ENCODE assay signal across 8 cellular contexts in the genomic region with DNA sequence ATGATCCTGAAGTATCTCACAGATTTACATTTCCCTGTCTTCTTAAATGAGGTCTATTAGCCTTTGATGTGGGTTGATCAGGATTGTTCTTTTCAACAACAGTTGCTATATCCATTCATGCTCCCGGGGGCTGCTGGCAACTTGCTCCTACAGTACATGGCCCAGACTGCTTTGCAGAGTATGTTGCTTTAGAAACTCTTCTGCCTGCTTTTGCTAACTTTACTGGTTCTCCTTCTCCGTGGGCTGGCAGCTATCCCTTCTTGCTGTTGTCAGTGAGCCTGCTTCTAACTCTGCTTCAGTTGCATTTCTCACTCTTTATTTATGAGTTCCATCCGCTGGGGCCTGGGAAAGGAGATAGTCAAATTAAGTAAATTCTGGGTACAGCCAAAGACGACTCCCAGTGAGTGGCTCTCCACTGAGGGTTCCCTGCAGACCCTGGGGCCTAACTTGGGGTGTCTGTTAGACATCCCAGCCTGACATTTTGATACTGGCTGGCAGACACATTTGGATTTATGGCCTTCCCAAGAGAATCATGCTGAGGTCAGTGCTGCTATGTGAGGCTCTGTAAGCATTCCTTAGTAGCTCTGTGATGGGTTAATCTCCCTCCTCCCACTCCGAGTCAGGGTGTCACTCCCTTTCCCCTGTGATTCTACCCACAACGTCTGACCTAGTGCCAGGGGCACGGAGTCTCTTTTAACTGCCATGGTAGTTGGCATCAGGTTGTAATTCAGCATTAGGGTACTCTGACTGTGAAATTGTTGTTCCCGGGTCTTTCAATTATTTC.
DNase-seq lines count a peak whose midpoint lies in the region; ATAC-seq and TF ChIP-seq lines count a peak whose summit lies in the region.

No MANE protein-coding gene starts in this region.

- H3K27ac ChIP-seq in foreskin keratinocyte = peak overlapping the region; percentile 24
- peak overlapping the region; percentile 77 to 82 for H3K27ac ChIP-seq in prostate gland
- no peak overlapping the region for H3K27ac ChIP-seq in CD4-positive, alpha-beta T cell (ENCODE audit: low read depth, low read length)

- no peaks in the 10 kb centered on the region for H3K9me3 Mint-ChIP-seq in Caco-2 (ENCODE audit: unreplicated experiment)
- no peaks in the 10 kb centered on the region for H3K9me3 Mint-ChIP-seq in CD4-positive, alpha-beta T cell

- TF ChIP-seq POLR2A in prostate gland (IDR thresholded peaks at IDR 0.05) = no peak

- POLR2A ChIA-PET in Caco-2 (lab: Charles Lee) = no interaction called here
- POLR2A ChIA-PET in CD4-positive, alpha-beta T cell (lab: Charles Lee) = no interaction called here

- H3K36me3 ChIP-seq in Caco-2 (ENCODE audit: control insufficient read depth, insufficient read depth, low read length) (no peaks in the 10 kb centered on the region), prostate gland (no peaks in the 10 kb centered on the region)

- intact Hi-C loops in Caco-2 (cut with micrococcal nuclease; ENCODE audit: unreplicated experiment) (no loop called here), prostate gland (cut with DNase I) (loop anchor here (5.0 kb wide), 2 partner anchors 89 to 164 kb away; a partner anchor contains a TSS)
- intact Hi-C loops in CD4-positive, alpha-beta T cell (cut with DNase I, micrococcal nuclease) = loop anchor here in 1 of 2 experiments (10.0 kb wide), 1 partner anchor 74 kb away; a partner anchor contains a TSS

- TF ChIP-seq CTCF in Caco-2 (IDR thresholded peaks at IDR 0.05; ENCODE audit: insufficient read depth in 1 of 2, low read depth in 1 of 2, low read length in 1 of 2, severe bottlenecking in 1 of 2, unreplicated experiment in 1 of 2) = no peak
- TF ChIP-seq CTCF in foreskin keratinocyte (conservative IDR thresholded peaks at IDR 0.05) = no peak
- TF ChIP-seq CTCF in prostate gland (IDR thresholded peaks at IDR 0.05) = no peak
- no peak for TF ChIP-seq CTCF in CD4-positive, alpha-beta T cell (IDR thresholded peaks at IDR 0.05)

- no peak overlapping the region for H3K4me3 Mint-ChIP-seq in Caco-2 (ENCODE audit: unreplicated experiment)
- H3K4me3 Mint-ChIP-seq in CD4-positive, alpha-beta T cell = no peak overlapping the region

- no peaks in the 10 kb centered on the region for H3K9me3 ChIP-seq in Caco-2
- no peaks in the 10 kb centered on the region for H3K9me3 ChIP-seq in prostate gland
- no peaks in the 10 kb centered on the region for H3K9me3 ChIP-seq in CD4-positive, alpha-beta T cell (ENCODE audit: control insufficient read depth, low read length)

- ATAC-seq in SK-N-SH treated with all-trans-retinoic acid at 6 μM for 48 hours (peak; percentile 82), foreskin keratinocyte (no peak), GM18519 (IDR thresholded peaks at IDR 0.05; ENCODE audit: low FRiP score, unreplicated experiment) (no peak), GM18858 (IDR thresholded peaks at IDR 0.05; ENCODE audit: unreplicated experiment) (no peak), HG03025 (IDR thresholded peaks at IDR 0.05; ENCODE audit: low FRiP score, unreplicated experiment) (no peak)
- no peak for ATAC-seq in CD4-positive, alpha-beta T cell (ENCODE audit: poor library complexity)

- CTCF ChIA-PET in Caco-2 (lab: Charles Lee) = no interaction called here
- CTCF ChIA-PET in CD4-positive, alpha-beta T cell (lab: Charles Lee) = no interaction called here

- no TSS peak for BruUV-seq in Caco-2 (replicated peaks; lab: Mats Ljungman, UMichigan)

- H3K27me3 ChIP-seq in Caco-2 (replicated peaks; ENCODE audit: control insufficient read depth, insufficient read depth, low read length) = no peaks in the 10 kb centered on the region
- no peaks in the 10 kb centered on the region for H3K27me3 ChIP-seq in foreskin keratinocyte
- H3K27me3 ChIP-seq in prostate gland (replicated peaks; ENCODE audit: insufficient read depth) = no peaks in the 10 kb centered on the region
- no peaks in the 10 kb centered on the region for H3K27me3 ChIP-seq in CD4-positive, alpha-beta T cell (ENCODE audit: control insufficient read depth, insufficient read depth, low read length)

- no peaks in the 10 kb centered on the region for H3K27me3 Mint-ChIP-seq in Caco-2 (ENCODE audit: insufficient read depth, unreplicated experiment)
- H3K27me3 Mint-ChIP-seq in CD4-positive, alpha-beta T cell = no peaks in the 10 kb centered on the region

- DNase-seq in Caco-2 (no peak), foreskin keratinocyte (peak in 1 of 2 donors; percentile 45), prostate gland (ENCODE audit: low spot score) (peak; percentile 46)
- no peak for DNase-seq in CD4-positive, alpha-beta T cell

- no peak overlapping the region for H3K4me3 ChIP-seq in Caco-2 (ENCODE audit: low read depth, low read length)
- H3K4me3 ChIP-seq in prostate gland = no peak overlapping the region

- peaks cover 5% of the 10 kb centered on the region for H3K36me3 Mint-ChIP-seq in Caco-2 (ENCODE audit: insufficient read depth, unreplicated experiment)
- no peaks in the 10 kb centered on the region for H3K36me3 Mint-ChIP-seq in CD4-positive, alpha-beta T cell (ENCODE audit: low read depth)

- peak overlapping the region; percentile 34 for H3K27ac Mint-ChIP-seq in Caco-2 (ENCODE audit: unreplicated experiment)
- no peak overlapping the region for H3K27ac Mint-ChIP-seq in CD4-positive, alpha-beta T cell

- peaks cover 13% of the 10 kb centered on the region for H3K4me1 ChIP-seq in Caco-2
- H3K4me1 ChIP-seq in foreskin keratinocyte = peaks cover 41% of the 10 kb centered on the region
- H3K4me1 ChIP-seq in prostate gland (replicated peaks) = peaks cover 34% of the 10 kb centered on the region

- WGBS in prostate gland = 12% methylated on average over 8 of the region's 8 CpGs

- H3K4me1 Mint-ChIP-seq in Caco-2 (ENCODE audit: low read depth, unreplicated experiment) = peaks cover 9% of the 10 kb centered on the region
- H3K4me1 Mint-ChIP-seq in CD4-positive, alpha-beta T cell (ENCODE audit: low read depth) = peaks cover 24% of the 10 kb centered on the region

TF ChIP-seq in SK-N-SH treated with all-trans-retinoic acid at 6 μM for 48 hours, 23 proteins besides CTCF, POLR2A, EP300 and RAD21 (continues in another document):
- TF ChIP-seq SNAI2 (CRISPR knock-in tag; IDR thresholded peaks at IDR 0.05) = no peak
- TF ChIP-seq, protein P1, sequence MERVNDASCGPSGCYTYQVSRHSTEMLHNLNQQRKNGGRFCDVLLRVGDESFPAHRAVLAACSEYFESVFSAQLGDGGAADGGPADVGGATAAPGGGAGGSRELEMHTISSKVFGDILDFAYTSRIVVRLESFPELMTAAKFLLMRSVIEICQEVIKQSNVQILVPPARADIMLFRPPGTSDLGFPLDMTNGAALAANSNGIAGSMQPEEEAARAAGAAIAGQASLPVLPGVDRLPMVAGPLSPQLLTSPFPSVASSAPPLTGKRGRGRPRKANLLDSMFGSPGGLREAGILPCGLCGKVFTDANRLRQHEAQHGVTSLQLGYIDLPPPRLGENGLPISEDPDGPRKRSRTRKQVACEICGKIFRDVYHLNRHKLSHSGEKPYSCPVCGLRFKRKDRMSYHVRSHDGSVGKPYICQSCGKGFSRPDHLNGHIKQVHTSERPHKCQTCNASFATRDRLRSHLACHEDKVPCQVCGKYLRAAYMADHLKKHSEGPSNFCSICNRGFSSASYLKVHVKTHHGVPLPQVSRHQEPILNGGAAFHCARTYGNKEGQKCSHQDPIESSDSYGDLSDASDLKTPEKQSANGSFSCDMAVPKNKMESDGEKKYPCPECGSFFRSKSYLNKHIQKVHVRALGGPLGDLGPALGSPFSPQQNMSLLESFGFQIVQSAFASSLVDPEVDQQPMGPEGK (CRISPR knock-in tag; IDR thresholded peaks at IDR 0.05; ENCODE audit: borderline replicate concordance) = no peak
- TF ChIP-seq ZC3H10 (CRISPR knock-in tag; IDR thresholded peaks at IDR 0.05) = peak; percentile 73; the same call in 1 of the 2 replicates
- TF ChIP-seq, protein P2, sequence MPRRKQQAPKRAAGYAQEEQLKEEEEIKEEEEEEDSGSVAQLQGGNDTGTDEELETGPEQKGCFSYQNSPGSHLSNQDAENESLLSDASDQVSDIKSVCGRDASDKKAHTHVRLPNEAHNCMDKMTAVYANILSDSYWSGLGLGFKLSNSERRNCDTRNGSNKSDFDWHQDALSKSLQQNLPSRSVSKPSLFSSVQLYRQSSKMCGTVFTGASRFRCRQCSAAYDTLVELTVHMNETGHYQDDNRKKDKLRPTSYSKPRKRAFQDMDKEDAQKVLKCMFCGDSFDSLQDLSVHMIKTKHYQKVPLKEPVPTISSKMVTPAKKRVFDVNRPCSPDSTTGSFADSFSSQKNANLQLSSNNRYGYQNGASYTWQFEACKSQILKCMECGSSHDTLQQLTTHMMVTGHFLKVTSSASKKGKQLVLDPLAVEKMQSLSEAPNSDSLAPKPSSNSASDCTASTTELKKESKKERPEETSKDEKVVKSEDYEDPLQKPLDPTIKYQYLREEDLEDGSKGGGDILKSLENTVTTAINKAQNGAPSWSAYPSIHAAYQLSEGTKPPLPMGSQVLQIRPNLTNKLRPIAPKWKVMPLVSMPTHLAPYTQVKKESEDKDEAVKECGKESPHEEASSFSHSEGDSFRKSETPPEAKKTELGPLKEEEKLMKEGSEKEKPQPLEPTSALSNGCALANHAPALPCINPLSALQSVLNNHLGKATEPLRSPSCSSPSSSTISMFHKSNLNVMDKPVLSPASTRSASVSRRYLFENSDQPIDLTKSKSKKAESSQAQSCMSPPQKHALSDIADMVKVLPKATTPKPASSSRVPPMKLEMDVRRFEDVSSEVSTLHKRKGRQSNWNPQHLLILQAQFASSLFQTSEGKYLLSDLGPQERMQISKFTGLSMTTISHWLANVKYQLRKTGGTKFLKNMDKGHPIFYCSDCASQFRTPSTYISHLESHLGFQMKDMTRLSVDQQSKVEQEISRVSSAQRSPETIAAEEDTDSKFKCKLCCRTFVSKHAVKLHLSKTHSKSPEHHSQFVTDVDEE (CRISPR knock-in tag; IDR thresholded peaks at IDR 0.05) = peak; percentile 88
- TF ChIP-seq ZNF8 (CRISPR knock-in tag; IDR thresholded peaks at IDR 0.05) = no peak
- TF ChIP-seq ISL1 (CRISPR knock-in tag; IDR thresholded peaks at IDR 0.05) = peak; percentile 77
- peak; percentile 59 for TF ChIP-seq TCF4 (CRISPR knock-in tag; IDR thresholded peaks at IDR 0.05; ENCODE audit: borderline replicate concordance)
- TF ChIP-seq, protein P3, sequence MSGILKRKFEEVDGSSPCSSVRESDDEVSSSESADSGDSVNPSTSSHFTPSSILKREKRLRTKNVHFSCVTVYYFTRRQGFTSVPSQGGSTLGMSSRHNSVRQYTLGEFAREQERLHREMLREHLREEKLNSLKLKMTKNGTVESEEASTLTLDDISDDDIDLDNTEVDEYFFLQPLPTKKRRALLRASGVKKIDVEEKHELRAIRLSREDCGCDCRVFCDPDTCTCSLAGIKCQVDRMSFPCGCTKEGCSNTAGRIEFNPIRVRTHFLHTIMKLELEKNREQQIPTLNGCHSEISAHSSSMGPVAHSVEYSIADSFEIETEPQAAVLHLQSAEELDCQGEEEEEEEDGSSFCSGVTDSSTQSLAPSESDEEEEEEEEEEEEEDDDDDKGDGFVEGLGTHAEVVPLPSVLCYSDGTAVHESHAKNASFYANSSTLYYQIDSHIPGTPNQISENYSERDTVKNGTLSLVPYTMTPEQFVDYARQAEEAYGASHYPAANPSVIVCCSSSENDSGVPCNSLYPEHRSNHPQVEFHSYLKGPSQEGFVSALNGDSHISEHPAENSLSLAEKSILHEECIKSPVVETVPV (CRISPR knock-in tag; IDR thresholded peaks at IDR 0.05) = 0 out of 2 replicates have a peak, but pooled peaks have one; percentile 13
- TF ChIP-seq TOX (CRISPR knock-in tag; IDR thresholded peaks at IDR 0.05; ENCODE audit: borderline replicate concordance) = peak; percentile 69; the same call in 1 of the 2 replicates
